ENCODE assay signal across 23 cellular contexts in the genomic region with DNA sequence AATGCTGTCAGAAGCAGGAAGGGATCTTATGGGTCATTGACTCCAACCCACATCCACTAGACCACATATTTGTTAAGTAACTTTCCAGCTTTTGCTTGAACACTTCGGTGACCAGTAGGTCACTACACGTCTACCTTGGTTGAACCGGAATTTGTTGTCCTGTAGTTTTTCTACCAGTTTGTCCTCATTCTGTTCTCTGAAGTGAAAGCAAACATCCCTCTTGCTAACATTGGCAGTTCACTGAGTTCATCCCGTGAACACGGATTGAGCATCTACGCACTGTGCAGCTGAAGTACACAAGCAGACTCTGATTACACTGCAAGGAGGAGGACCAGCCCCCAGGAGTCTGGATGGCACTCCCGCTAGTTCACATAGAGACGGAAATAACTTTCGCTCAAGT.
DNase-seq lines count a peak whose midpoint lies in the region; ATAC-seq and TF ChIP-seq lines count a peak whose summit lies in the region.
"Had no signal": no experiment of that assay in that cellular context is flagged by ENCODE, and none has a peak within 500 bp of the region (broad histone marks: within the 10 kb centered on the region; RNA-seq: fewer than 3 reads in every experiment).

No MANE protein-coding gene starts in this region.

- ATAC-seq in lower lobe of right lung = peak; percentile 84 to 90
- ATAC-seq in GM18520 (IDR thresholded peaks at IDR 0.05; ENCODE audit: unreplicated experiment) = no peak
- ATAC-seq: activated CD4-positive, alpha-beta T cell treated with anti-CD3 and anti-CD28 coated beads for 36 hours; Right ventricle myocardium inferior; stimulated activated memory B cell treated with anti-CD40 and anti-IgM and Interleukin-4, amounts not matched to agents 10 μg/mL and 1 μg/mL and 100 μg/mL, for 72 hours had no signal

- no peaks in the 10 kb centered on the region for H3K27me3 ChIP-seq in endocrine pancreas (ENCODE audit: control insufficient read depth, insufficient read depth, low read length)
- H3K27me3 ChIP-seq in lower lobe of right lung (ENCODE audit: low read depth) = no peaks in the 10 kb centered on the region
- no peaks in the 10 kb centered on the region for H3K27me3 ChIP-seq in testis
- H3K27me3 ChIP-seq: vagina had no signal

- peaks cover 20% of the 10 kb centered on the region for H3K36me3 Mint-ChIP-seq in activated CD4-positive, alpha-beta memory T cell treated with anti-CD3 and anti-CD28 coated beads for 36 hours

- WGBS in testis, 2 donors = 32 to 48% methylated on average over 9 of the region's 9 CpGs

- intact Hi-C loops in lower lobe of right lung (cut with DNase I) (no loop called here), testis (cut with DNase I; ENCODE audit: low total_unique reads) (no loop called here)
- intact Hi-C loops in activated CD4-positive, alpha-beta memory T cell treated with anti-CD3 and anti-CD28 coated beads for 36 hours (cut with micrococcal nuclease) = no loop called here

- H3K9me3 ChIP-seq in endocrine pancreas (ENCODE audit: control insufficient read depth, low read length) = no peaks in the 10 kb centered on the region
- H3K9me3 ChIP-seq in lower lobe of right lung = no peaks in the 10 kb centered on the region
- H3K9me3 ChIP-seq in testis = no peaks in the 10 kb centered on the region
- H3K9me3 ChIP-seq: neutrophil, vagina had no signal

- H3K4me1 ChIP-seq in endocrine pancreas (ENCODE audit: control insufficient read depth, insufficient read depth, low read length) (no peaks in the 10 kb centered on the region), lower lobe of right lung (no peaks in the 10 kb centered on the region), testis (peaks cover 19% of the 10 kb centered on the region)

- H3K27ac ChIP-seq in lower lobe of right lung (no peak overlapping the region), testis (peak overlapping the region; percentile 35 to 68)
- H3K27ac ChIP-seq: HL-60, KMS-11, neutrophil, vagina had no signal

- peak overlapping the region; percentile 23 for H3K9ac ChIP-seq in endocrine pancreas (ENCODE audit: control insufficient read depth, insufficient read depth, low read length)
- H3K9ac ChIP-seq: KMS-11 had no signal

- no peak overlapping the region for H3K4me3 Mint-ChIP-seq in activated CD4-positive, alpha-beta memory T cell treated with anti-CD3 and anti-CD28 coated beads for 36 hours
- H3K4me3 Mint-ChIP-seq: activated CD4-positive, alpha-beta T cell treated with anti-CD3 and anti-CD28 coated beads for 36 hours; activated naive CD4-positive, alpha-beta T cell treated with anti-CD3 and anti-CD28 coated beads for 36 hours; stimulated activated memory B cell treated with anti-CD40 and anti-IgM and Interleukin-4, amounts not matched to agents 10 μg/mL and 1 μg/mL and 100 μg/mL, for 72 hours; T-helper 2 cell treated with Interferon-gamma antibody and Interleukin-4, amounts not matched to agents 5 μg/mL and 100 μg/mL, for 36 hours had no signal

- DNase-seq in HK-2 (ENCODE audit: unreplicated experiment) (peak; percentile 27), lower lobe of right lung (no peak), testis (peak; percentile 73), UCSD-AML1 (lab: John Stamatoyannopoulos, UW; ENCODE audit: unreplicated experiment) (no peak), SIG-M5 (lab: John Stamatoyannopoulos, UW) (no peak)
- DNase-seq in activated CD4-positive, alpha-beta memory T cell treated with anti-CD3 and anti-CD28 coated beads for 36 hours = no peak
- DNase-seq: activated CD4-positive, alpha-beta T cell treated with anti-CD3 and anti-CD28 coated beads for 36 hours; activated naive CD4-positive, alpha-beta T cell treated with anti-CD3 and anti-CD28 coated beads for 36 hours; AML-193; DMS153; mammary epithelial cell; NCI-H1092 treated with DMSO at 0.1 percent for 48 hours; small intestine had no signal

- CTCF ChIA-PET in activated CD4-positive, alpha-beta memory T cell treated with anti-CD3 and anti-CD28 coated beads for 36 hours (lab: Charles Lee) = no interaction called here

- POLR2A ChIA-PET in activated CD4-positive, alpha-beta memory T cell treated with anti-CD3 and anti-CD28 coated beads for 36 hours (lab: Charles Lee) = no interaction called here

- H3K27me3 Mint-ChIP-seq in activated CD4-positive, alpha-beta memory T cell treated with anti-CD3 and anti-CD28 coated beads for 36 hours = peaks cover 7% of the 10 kb centered on the region
- H3K27me3 Mint-ChIP-seq: stimulated activated memory B cell treated with anti-CD40 and anti-IgM and Interleukin-4, amounts not matched to agents 10 μg/mL and 1 μg/mL and 100 μg/mL, for 72 hours had no signal

- TF ChIP-seq CTCF in lower lobe of right lung (IDR thresholded peaks at IDR 0.05) = no peak
- no peak for TF ChIP-seq CTCF in testis (IDR thresholded peaks at IDR 0.05)

- H3K4me3 ChIP-seq in endocrine pancreas (ENCODE audit: control insufficient read depth, insufficient read depth, low read length) = peak overlapping the region; percentile 77
- no peak overlapping the region for H3K4me3 ChIP-seq in lower lobe of right lung
- no peak overlapping the region for H3K4me3 ChIP-seq in testis
- H3K4me3 ChIP-seq: vagina had no signal

- H3K9me3 Mint-ChIP-seq in activated CD4-positive, alpha-beta memory T cell treated with anti-CD3 and anti-CD28 coated beads for 36 hours = no peaks in the 10 kb centered on the region
- H3K9me3 Mint-ChIP-seq: activated naive CD4-positive, alpha-beta T cell treated with anti-CD3 and anti-CD28 coated beads for 36 hours; brain; stimulated activated memory B cell treated with anti-CD40 and anti-IgM and Interleukin-4, amounts not matched to agents 10 μg/mL and 1 μg/mL and 100 μg/mL, for 72 hours; T-helper 2 cell treated with Interferon-gamma antibody and Interleukin-4, amounts not matched to agents 5 μg/mL and 100 μg/mL, for 36 hours had no signal

- no peaks in the 10 kb centered on the region for H3K4me1 Mint-ChIP-seq in activated CD4-positive, alpha-beta memory T cell treated with anti-CD3 and anti-CD28 coated beads for 36 hours (ENCODE audit: low read depth)
- H3K4me1 Mint-ChIP-seq: activated CD4-positive, alpha-beta T cell treated with anti-CD3 and anti-CD28 coated beads for 36 hours; stimulated activated memory B cell treated with anti-CD40 and anti-IgM and Interleukin-4, amounts not matched to agents 10 μg/mL and 1 μg/mL and 100 μg/mL, for 72 hours had no signal

- TF ChIP-seq POLR2A in testis (IDR thresholded peaks at IDR 0.05) = no peak

- no peak overlapping the region for H3K27ac Mint-ChIP-seq in activated CD4-positive, alpha-beta memory T cell treated with anti-CD3 and anti-CD28 coated beads for 36 hours
- H3K27ac Mint-ChIP-seq: activated CD4-positive, alpha-beta T cell treated with anti-CD3 and anti-CD28 coated beads for 36 hours; activated naive CD4-positive, alpha-beta T cell treated with anti-CD3 and anti-CD28 coated beads for 36 hours; stimulated activated memory B cell treated with anti-CD40 and anti-IgM and Interleukin-4, amounts not matched to agents 10 μg/mL and 1 μg/mL and 100 μg/mL, for 72 hours; T-helper 2 cell treated with Interferon-gamma antibody and Interleukin-4, amounts not matched to agents 5 μg/mL and 100 μg/mL, for 36 hours had no signal

- H3K36me3 ChIP-seq in endocrine pancreas (ENCODE audit: control insufficient read depth, insufficient read depth, low read length) (no peaks in the 10 kb centered on the region), lower lobe of right lung (peaks cover 37% of the 10 kb centered on the region), testis (ENCODE audit: low read depth, missing control alignments) (no peaks in the 10 kb centered on the region)
- H3K36me3 ChIP-seq: neutrophil had no signal

Comparison
In these comparisons a context has a peak if more than half of its experiments do, and no peak if none do; other contexts are left out.
1. DNase-seq: peak in HK-2 (single experiment) and testis (single experiment); none in lower lobe of right lung (single experiment), activated CD4-positive, alpha-beta memory T cell treated with anti-CD3 and anti-CD28 coated beads for 36 hours (single experiment), UCSD-AML1 (single experiment) and SIG-M5 (single experiment).